Comparison of ENCODE assay signal across 28 cellular contexts in the genomic region with DNA sequence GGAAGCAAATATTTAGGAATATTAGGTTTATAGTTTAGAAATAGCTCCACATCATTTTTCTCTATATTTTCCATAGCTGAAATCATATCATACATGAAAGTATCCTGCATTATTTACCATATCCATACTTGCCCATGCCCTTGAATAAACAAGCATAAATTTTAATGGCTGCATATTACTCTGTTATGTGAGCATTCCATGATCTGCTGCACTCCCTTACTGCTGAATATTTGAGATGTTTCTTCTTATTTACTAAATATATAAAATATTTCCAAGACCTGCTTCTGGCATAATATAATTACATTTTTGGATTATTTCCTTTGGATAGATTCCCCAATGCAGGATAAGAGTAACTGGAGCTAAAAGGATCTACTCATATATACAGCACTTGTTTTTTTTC.
"Had no signal": no experiment of that assay in that cellular context is flagged by ENCODE, and none has a peak within 500 bp of the region (broad histone marks: within the 10 kb centered on the region; RNA-seq: fewer than 3 reads in every experiment).

No MANE protein-coding gene starts in this region.

- H3K27me3 Mint-ChIP-seq: effector memory CD8-positive, alpha-beta T cell; naive B cell; natural killer cell treated with Interleukin-12 subunit alpha and Interleukin-12 subunit beta and Interleukin-15 and Interleukin-18, amount 100 ng/mL, for 72 hours had no signal

- H3K27ac ChIP-seq: coronary artery, esophagus squamous epithelium, lower lobe of right lung, neutrophil, prostate gland, right atrium auricular region, sigmoid colon, stomach, testis, tibial nerve, upper lobe of left lung had no signal

- DNase-seq: effector memory CD8-positive, alpha-beta T cell; erythroblast; esophagus squamous epithelium; head of caudate nucleus; left ventricle myocardium superior; lower lobe of right lung; mucosa of descending colon; naive B cell; sigmoid colon; stimulated activated CD4-positive, alpha-beta T cell treated with anti-CD3 and anti-CD28 coated beads, Interleukin-2, amount 100 ng/mL, for 24 hours; stimulated activated CD4-positive, alpha-beta T cell treated with anti-CD3 and anti-CD28 coated beads, Interleukin-4, amount 100 ng/mL, for 24 hours; stimulated activated naive CD4-positive, alpha-beta T cell treated with Interleukin-2 at 50 U/mL for 16 hours; stomach; substantia nigra; testis; upper lobe of left lung had no signal

- H3K4me1 Mint-ChIP-seq: neural crest cell had no signal

- H3K27me3 ChIP-seq: esophagus squamous epithelium, neutrophil, right atrium auricular region, sigmoid colon, stomach, testis, tibial nerve, upper lobe of left lung had no signal

- H3K4me3 Mint-ChIP-seq: effector memory CD8-positive, alpha-beta T cell; naive B cell; natural killer cell treated with Interleukin-12 subunit alpha and Interleukin-12 subunit beta and Interleukin-15 and Interleukin-18, amount 100 ng/mL, for 72 hours; neural crest cell; stimulated activated effector memory CD8-positive, alpha-beta T cell treated with anti-CD3 and anti-CD28 coated beads, Interleukin-12 subunit alpha, Interleukin-12 subunit beta, amount 100 ng/mL, for 72 hours had no signal

- H3K36me3 ChIP-seq: neutrophil, prostate gland, right atrium auricular region, upper lobe of left lung had no signal

- ATAC-seq: effector memory CD8-positive, alpha-beta T cell; mucosa of descending colon; natural killer cell treated with Interleukin-12 subunit alpha and Interleukin-12 subunit beta and Interleukin-15 and Interleukin-18, amount 100 ng/mL, for 72 hours; stimulated activated effector memory CD8-positive, alpha-beta T cell treated with anti-CD3 and anti-CD28 coated beads, Interleukin-12 subunit alpha, Interleukin-12 subunit beta, amount 100 ng/mL, for 72 hours had no signal

- FAIRE-seq: endometrium, frontal cortex, keratinocyte, urothelium cell line had no signal

- H3K4me3 ChIP-seq: coronary artery, esophagus squamous epithelium, lower lobe of right lung, mucosa of descending colon, prostate gland, right atrium auricular region, sigmoid colon, stomach, testis, tibial nerve, upper lobe of left lung had no signal

- H3K4me1 ChIP-seq: esophagus squamous epithelium, prostate gland, right atrium auricular region, testis, tibial nerve had no signal

- H3K9me3 ChIP-seq: prostate gland, sigmoid colon, testis had no signal

- H3K27ac Mint-ChIP-seq: effector memory CD8-positive, alpha-beta T cell; naive B cell; natural killer cell treated with Interleukin-12 subunit alpha and Interleukin-12 subunit beta and Interleukin-15 and Interleukin-18, amount 100 ng/mL, for 72 hours; stimulated activated effector memory CD8-positive, alpha-beta T cell treated with anti-CD3 and anti-CD28 coated beads, Interleukin-12 subunit alpha, Interleukin-12 subunit beta, amount 100 ng/mL, for 72 hours had no signal
